Comparison of ENCODE assay signal across 13 cellular contexts in the genomic region with DNA sequence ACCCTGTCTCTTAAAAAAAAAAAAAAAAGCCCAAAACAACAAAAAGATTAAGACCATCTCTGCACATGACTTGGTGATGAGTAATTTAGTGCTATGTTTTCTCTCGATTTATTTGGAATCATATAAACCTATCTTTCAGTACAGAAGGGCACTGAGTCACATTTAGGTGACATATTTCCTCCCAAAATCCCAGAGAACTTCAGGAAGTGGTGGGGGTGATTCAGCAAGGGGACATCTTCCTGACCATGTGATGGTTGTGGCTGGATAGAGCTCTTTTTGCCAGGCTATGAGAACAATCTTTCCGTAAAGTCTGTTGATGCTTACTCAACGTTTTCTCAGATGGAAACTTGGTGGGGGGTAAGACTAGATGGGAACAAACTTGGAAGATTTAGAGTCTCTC. TPM values are rescaled to one million over a fixed set of nuclear protein-coding genes. Genes with fewer than 3 reads are reported as not detected.
A peak's percentile ranks its signal among the peaks of the same experiment; 100 is the strongest.
DNase-seq lines count a peak whose midpoint lies in the region; TF ChIP-seq lines count a peak whose summit lies in the region.
"Had no signal": no experiment of that assay in that cellular context is flagged by ENCODE, and none has a peak within 500 bp of the region (broad histone marks: within the 10 kb centered on the region; RNA-seq: fewer than 3 reads in every experiment).

No MANE protein-coding gene starts in this region.

- H3K4me3 ChIP-seq in BJ (ENCODE audit: low read depth, low read length) (no peak overlapping the region), mammary epithelial cell (replicated peaks in 1 of 3; ENCODE audit: insufficient read depth in 1 of 3, low read depth in 2 of 3, low read length in 3 of 3) (no peak overlapping the region)
- no peak overlapping the region for H3K4me3 ChIP-seq in effector memory CD4-positive, alpha-beta T cell (ENCODE audit: insufficient read depth, low read depth, low read length, poor library complexity, severe bottlenecking)
- H3K4me3 ChIP-seq: testis had no signal

- peaks cover 90% of the 10 kb centered on the region for H3K79me2 ChIP-seq in mammary epithelial cell (ENCODE audit: insufficient read depth, low read length)

- in situ Hi-C loops in mammary epithelial cell (cut with MboI; ENCODE audit: low sequenced_read_pairs in 2 of 2), result no loop called here

- H3K27me3 ChIP-seq in BJ (ENCODE audit: control insufficient read depth, insufficient read depth, low read length) (no peaks in the 10 kb centered on the region), mammary epithelial cell (ENCODE audit: insufficient read depth, low read length) (no peaks in the 10 kb centered on the region)
- H3K27me3 ChIP-seq in effector memory CD4-positive, alpha-beta T cell (replicated peaks; ENCODE audit: control insufficient read depth, insufficient read depth, low read length, poor library complexity, severe bottlenecking), result no peaks in the 10 kb centered on the region
- H3K27me3 ChIP-seq: neutrophil, testis had no signal

- no peak for TF ChIP-seq CTCF in BJ (IDR thresholded peaks at IDR 0.05; ENCODE audit: insufficient read depth, low read depth, low read length)
- TF ChIP-seq CTCF in mammary epithelial cell (conservative IDR thresholded peaks at IDR 0.05 in 1 of 2, IDR thresholded peaks at IDR 0.05 in 1 of 2; ENCODE audit: extremely low read depth in 1 of 2, insufficient read depth in 1 of 2, low read depth in 1 of 2, low read length in 2 of 2), result no peak

- intact Hi-C loops in mammary epithelial cell (cut with micrococcal nuclease), result loop anchor here (10.0 kb wide), 1 partner anchor 51 kb away; no protein-coding TSS in a partner anchor

- POLR2A ChIA-PET in BJ (lab: Charles Lee), result no interaction called here

- peak overlapping the region; percentile 54 for H3K4me2 ChIP-seq in mammary epithelial cell (ENCODE audit: insufficient read depth, low read depth, low read length)

- no peak overlapping the region for H3K9ac ChIP-seq in mammary epithelial cell (ENCODE audit: insufficient read depth, low read length)

- H3K4me1 ChIP-seq in mammary epithelial cell (ENCODE audit: insufficient read depth, low read length), result peaks cover 71% of the 10 kb centered on the region
- no peaks in the 10 kb centered on the region for H3K4me1 ChIP-seq in effector memory CD4-positive, alpha-beta T cell (ENCODE audit: control insufficient read depth, insufficient read depth, low read length, poor library complexity, severe bottlenecking)

- dilution Hi-C loops in mammary epithelial cell (cut with HindIII; ENCODE audit: low sequenced_read_pairs), result no loop called here

- peak overlapping the region; percentile 65 for H3K27ac ChIP-seq in mammary epithelial cell (ENCODE audit: insufficient read depth, low read depth, low read length)
- no peak overlapping the region for H3K27ac ChIP-seq in effector memory CD4-positive, alpha-beta T cell (ENCODE audit: insufficient read depth, low read length, poor library complexity, severe bottlenecking)
- H3K27ac ChIP-seq: neutrophil, testis had no signal

- DNase-seq in BJ (ENCODE audit: low read depth) (peak; percentile 88), LHCN-M2 (ENCODE audit: low read depth) (peak; percentile 99), mammary epithelial cell (peak; percentile 83), lung microvascular endothelial cell (ENCODE audit: low read depth in 2 of 2) (peak; percentile 98 to 99), HuH-7.5 (ENCODE audit: low spot score) (no peak), D341Med (ENCODE audit: low spot score) (no peak), NOMO-1 treated with DMSO at 0.1 percent for 48 hours (lab: John Stamatoyannopoulos, UW; ENCODE audit: unreplicated experiment) (no peak)
- DNase-seq in effector memory CD4-positive, alpha-beta T cell, result no peak
- DNase-seq: activated T-cell treated with anti-CD3 and anti-CD28 coated beads for 4 hours, Calu3, MV-4-11, testis had no signal

- no peak overlapping the region for H2AFZ ChIP-seq in mammary epithelial cell (ENCODE audit: low read depth, low read length)

- BruUV-seq in mammary epithelial cell (replicated peaks; lab: Mats Ljungman, UMichigan), result no TSS peak

- no peaks in the 10 kb centered on the region for H4K20me1 ChIP-seq in mammary epithelial cell (ENCODE audit: insufficient read depth, low read length)

- H3K9me3 ChIP-seq in mammary epithelial cell (replicated peaks; ENCODE audit: insufficient read depth, low read length), result no peaks in the 10 kb centered on the region
- H3K9me3 ChIP-seq in effector memory CD4-positive, alpha-beta T cell (ENCODE audit: control insufficient read depth, low read length), result no peaks in the 10 kb centered on the region
- H3K9me3 ChIP-seq: neutrophil, testis had no signal

- CTCF ChIA-PET in BJ (lab: Yijun Ruan, JAX), result interaction anchor here (0.7 to 1.4 kb wide), 4 partner anchors 10 to 79 kb away, joined by 3 to 5 read pairs (median 4); no protein-coding TSS in a partner anchor
- CTCF ChIA-PET in mammary epithelial cell (lab: Charles Lee; ENCODE audit: low non-redundant PET), result no interaction called here

- WGBS in mammary epithelial cell (ENCODE audit: low coverage, missing lambda C conversion rate), result 13% methylated on average over 3 of the region's 3 CpGs

- H3K36me3 ChIP-seq in BJ (ENCODE audit: control insufficient read depth, insufficient read depth, low read length) (no peaks in the 10 kb centered on the region; the same call in 1 of the 2 replicates), mammary epithelial cell (ENCODE audit: insufficient read depth, low read length) (no peaks in the 10 kb centered on the region)
- no peaks in the 10 kb centered on the region for H3K36me3 ChIP-seq in effector memory CD4-positive, alpha-beta T cell (ENCODE audit: control insufficient read depth, insufficient read depth, low read length)
- H3K36me3 ChIP-seq: neutrophil had no signal

RNA-seq across cellular contexts. Expression of gene PPFIBP1, which starts 50.0 kb away (rescaled TPM):
- polyA plus RNA-seq in BJ (2011; rRNA removed) (47.5 and 67.4 TPM in 2 replicates), mammary epithelial cell (41.2 TPM)
- 83.0 and 93.0 TPM in 2 replicates for polyA minus RNA-seq in BJ (2011; rRNA and poly(A)+ RNA removed)
- total RNA-seq in LHCN-M2 (2014; rRNA removed) (102 and 121 TPM in 2 replicates), mammary epithelial cell (100 to 1,000 TPM; 114 to 136 TPM), lung microvascular endothelial cell (301 and 612 TPM in 2 replicates)
- 49.8 TPM for polyA plus RNA-seq in LHCN-M2 (2012)
- polyA minus RNA-seq in mammary epithelial cell, result 266 TPM

Comparison
In these comparisons a context has a peak if more than half of its experiments do, and no peak if none do; other contexts are left out.
1. DNase-seq: peak in BJ (single experiment), LHCN-M2 (single experiment), mammary epithelial cell (single experiment) and lung microvascular endothelial cell (2 of 2); none in effector memory CD4-positive, alpha-beta T cell (0 of 3), HuH-7.5 (single experiment), D341Med (single experiment) and NOMO-1 treated with DMSO at 0.1 percent for 48 hours (single experiment).